In the genomic region with DNA sequence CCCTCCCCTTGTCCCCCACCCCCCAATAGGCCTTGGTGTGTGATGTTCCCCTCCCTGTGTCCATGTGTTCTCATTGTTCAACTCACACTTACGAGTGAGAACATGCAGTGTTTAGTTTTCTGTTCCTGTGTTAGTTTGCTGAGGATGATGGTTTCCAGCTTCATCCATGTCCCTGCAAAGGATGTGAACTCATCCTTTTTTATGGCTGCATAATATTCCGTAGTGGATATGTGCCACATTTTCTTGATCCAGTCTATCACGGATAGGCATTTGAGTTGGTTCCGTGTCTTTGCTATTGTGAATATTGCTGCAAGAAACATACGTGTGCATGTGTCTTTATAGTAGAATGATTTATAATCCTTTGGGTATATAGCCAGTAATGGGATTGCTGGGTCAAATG, we compare ENCODE assay signal across 4 cellular contexts. TPM values are rescaled to one million over a fixed set of nuclear protein-coding genes. Genes with fewer than 3 reads are reported as not detected.
"Had no signal": no experiment of that assay in that cellular context is flagged by ENCODE, and none has a peak within 500 bp of the region (broad histone marks: within the 10 kb centered on the region; RNA-seq: fewer than 3 reads in every experiment).

No MANE protein-coding gene starts in this region.

RNA-seq across cellular contexts. Expression of a gene that starts 14.8 kb away (rescaled TPM):
- total RNA-seq: myocyte; naive thymus-derived CD4-positive, alpha-beta T cell; neural crest cell; pulmonary artery endothelial cell had no signal
- polyA plus RNA-seq: naive thymus-derived CD4-positive, alpha-beta T cell had no signal
